18 cellular contexts compared by ENCODE assay signal in genomic region chr6:155022726-155023125, GRCh38. TPM values are rescaled to one million over a fixed set of nuclear protein-coding genes. Genes with fewer than 3 reads are reported as not detected.
DNase-seq lines count a peak whose midpoint lies in the region; ATAC-seq and TF ChIP-seq lines count a peak whose summit lies in the region.
"Had no signal": no experiment of that assay in that cellular context is flagged by ENCODE, and none has a peak within 500 bp of the region (broad histone marks: within the 10 kb centered on the region; RNA-seq: fewer than 3 reads in every experiment).

No MANE protein-coding gene starts in this region.

- no peaks in the 10 kb centered on the region for H4K20me1 ChIP-seq in osteoblast (ENCODE audit: insufficient read depth, low read length)

- no peak overlapping the region for H3K4me2 ChIP-seq in osteoblast (ENCODE audit: insufficient read depth, low read length)
- H3K4me2 ChIP-seq: A549 had no signal

- no peak for ATAC-seq in gastroesophageal sphincter
- ATAC-seq in HG03175 (IDR thresholded peaks at IDR 0.05; ENCODE audit: unreplicated experiment): no peak
- ATAC-seq: A549, K562 had no signal

- H3K4me1 ChIP-seq in osteoblast (ENCODE audit: insufficient read depth, low read length) (peaks cover 14% of the 10 kb centered on the region), gastroesophageal sphincter (peaks cover 0 to 2% (median 0%) of the 10 kb centered on the region in 3 donors)
- H3K4me1 ChIP-seq: Caco-2 had no signal

- H3K27me3 ChIP-seq in WERI-Rb-1 (ENCODE audit: insufficient read depth, low read depth, severe bottlenecking): no peaks in the 10 kb centered on the region
- no peaks in the 10 kb centered on the region for H3K27me3 ChIP-seq in osteoblast (ENCODE audit: insufficient read depth, low read length)
- no peaks in the 10 kb centered on the region for H3K27me3 ChIP-seq in gastroesophageal sphincter

- peaks cover 19% of the 10 kb centered on the region for H3K36me3 ChIP-seq in WERI-Rb-1
- H3K36me3 ChIP-seq in osteoblast (ENCODE audit: insufficient read depth, low read length): no peaks in the 10 kb centered on the region
- H3K36me3 ChIP-seq in gastroesophageal sphincter: peaks cover 0 to 4% of the 10 kb centered on the region in 2 donors

- no peak for TF ChIP-seq POLR2A in gastroesophageal sphincter (IDR thresholded peaks at IDR 0.05)

- no peaks in the 10 kb centered on the region for H3K9me3 ChIP-seq in WERI-Rb-1 (ENCODE audit: severe bottlenecking)
- no peaks in the 10 kb centered on the region for H3K9me3 ChIP-seq in osteoblast (ENCODE audit: low read depth, low read length)
- no peaks in the 10 kb centered on the region for H3K9me3 ChIP-seq in gastroesophageal sphincter
- H3K9me3 ChIP-seq: A549, Caco-2 had no signal

- TF ChIP-seq CTCF in WERI-Rb-1 (IDR thresholded peaks at IDR 0.05; ENCODE audit: low read depth, low read length) (no peak), coronary artery (IDR thresholded peaks at IDR 0.05) (no peak), osteoblast (IDR thresholded peaks at IDR 0.05; ENCODE audit: extremely low read depth, low read depth, low read length) (no peak), gastroesophageal sphincter (IDR thresholded peaks at IDR 0.05) (no peak)

- H3K27ac ChIP-seq in WERI-Rb-1 (peak overlapping the region; percentile 84), coronary artery (peak overlapping the region; percentile 23 to 40), osteoblast (ENCODE audit: low read depth, low read length) (no peak overlapping the region), gastroesophageal sphincter (no peak overlapping the region)
- H3K27ac ChIP-seq: A549, C4-2B, HL-60 had no signal

- no peak overlapping the region for H3K4me3 ChIP-seq in WERI-Rb-1 (ENCODE audit: low read depth, low read length)
- H3K4me3 ChIP-seq in coronary artery: no peak overlapping the region
- H3K4me3 ChIP-seq in osteoblast (ENCODE audit: insufficient read depth, low read length): no peak overlapping the region
- no peak overlapping the region for H3K4me3 ChIP-seq in gastroesophageal sphincter
- H3K4me3 ChIP-seq: A549, K562 had no signal

- peak overlapping the region; percentile 44 for H2AFZ ChIP-seq in osteoblast (ENCODE audit: low read length)

- H3K79me2 ChIP-seq in osteoblast (ENCODE audit: insufficient read depth, low read length): no peaks in the 10 kb centered on the region

- no peak for DNase-seq in WERI-Rb-1
- no peak for DNase-seq in coronary artery (ENCODE audit: low spot score)
- DNase-seq in osteoblast (ENCODE audit: insufficient read length, low spot score, missing footprints): no peak
- no peak for DNase-seq in LoVo (ENCODE audit: low spot score)
- DNase-seq in kidney glomerular epithelial cell (lab: John Stamatoyannopoulos, UW): no peak
- DNase-seq: AML-193; Caco-2; CD4-positive, alpha-beta T cell; GDM1; GOT3; H7; IMR-90 had no signal

- 78 to 90% methylated on average over 6 to 7 of the region's 7 CpGs for WGBS in gastroesophageal sphincter (ENCODE audit: low coverage in 1 of 2), 2 donors

- no peak for TF ChIP-seq EP300 in gastroesophageal sphincter (IDR thresholded peaks at IDR 0.05)

RNA-seq across cellular contexts. Expression of gene TIAM2, which starts 27.6 kb away (rescaled TPM):
- 25.3 and 31.8 TPM in 2 replicates for total RNA-seq in osteoblast
- 10 to 100 TPM in 3 of 4 donors, 1 to 10 TPM in 1; 6.3 to 22.6 (median 14.2) TPM for total RNA-seq in gastroesophageal sphincter

Comparison
In these comparisons a context has a peak if more than half of its experiments do, and no peak if none do; other contexts are left out.
1. H3K27ac ChIP-seq: peak in WERI-Rb-1 (single experiment) and coronary artery (2 of 2); none in osteoblast (single experiment) and gastroesophageal sphincter (0 of 4).